ENCODE assay signal across 8 cellular contexts in genomic region chr6:31813463-31813849, GRCh38. TPM values are rescaled to one million over a fixed set of nuclear protein-coding genes. Genes with fewer than 3 reads are reported as not detected.
DNase-seq lines count a peak whose midpoint lies in the region; ATAC-seq and TF ChIP-seq lines count a peak whose summit lies in the region.

No MANE protein-coding gene starts in this region.

- no peaks in the 10 kb centered on the region for H3K27me3 ChIP-seq in uterus

- H3K9me3 Mint-ChIP-seq in naive B cell, result no peaks in the 10 kb centered on the region

- H3K27me3 Mint-ChIP-seq in naive B cell, result no peaks in the 10 kb centered on the region

- H3K36me3 Mint-ChIP-seq in naive B cell, result no peaks in the 10 kb centered on the region

- H3K27ac Mint-ChIP-seq in naive B cell, result no peak overlapping the region

- no peaks in the 10 kb centered on the region for H3K9me3 ChIP-seq in uterus

- H3K4me1 ChIP-seq in uterus, result no peaks in the 10 kb centered on the region

- ATAC-seq in left ventricle myocardium superior (no peak), naive B cell (ENCODE audit: low read depth in 2 of 2) (no peak), HG02678 (IDR thresholded peaks at IDR 0.05; ENCODE audit: unreplicated experiment) (no peak)

- no peaks in the 10 kb centered on the region for H3K36me3 ChIP-seq in uterus

- intact Hi-C loops in cardiac septum (cut with DNase I), result no loop called here
- intact Hi-C loops in left ventricle myocardium superior (cut with micrococcal nuclease), result no loop called here
- intact Hi-C loops in uterus (cut with DNase I; ENCODE audit: low total_unique reads), result no loop called here

- peaks cover 17 to 29% (median 28%) of the 10 kb centered on the region in 3 donors for H3K4me1 Mint-ChIP-seq in naive B cell

- TF ChIP-seq CTCF in coronary artery (IDR thresholded peaks at IDR 0.05) (no peak), uterus (IDR thresholded peaks at IDR 0.05) (no peak)

- H3K4me3 ChIP-seq in coronary artery (peak overlapping the region; percentile 71), uterus (peak overlapping the region in 1 of 2 donors; percentile 32)

- DNase-seq in cardiac septum (ENCODE audit: low spot score) (peak; percentile 74), left ventricle myocardium superior (no peak), coronary artery (ENCODE audit: low spot score) (no peak), naive B cell (no peak), uterus (no peak), NCI-H2171 treated with DMSO at 0.1 percent for 48 hours (lab: John Stamatoyannopoulos, UW) (no peak), NCI-H2196 (lab: John Stamatoyannopoulos, UW; ENCODE audit: unreplicated experiment) (no peak)

- H3K4me3 Mint-ChIP-seq in naive B cell, result peak overlapping the region in 7 of 8 donors; percentile 66 to 96 (median 77)

- H3K27ac ChIP-seq in coronary artery (peak overlapping the region; percentile 97 to 100), uterus (peak overlapping the region; percentile 96 to 100)

- no peak for TF ChIP-seq POLR2A in uterus (IDR thresholded peaks at IDR 0.05)

RNA-seq across cellular contexts. Expression of gene HSPA1L, which starts 1.6 kb away (rescaled TPM):
- total RNA-seq in cardiac septum, result 2.4 TPM
- 2.0 TPM for total RNA-seq in left ventricle myocardium superior
- 1 to 10 TPM in 1 of 6 donors, under 1 TPM in 4, not detected in 1; 0.45 to 1.4 (median 0.71) TPM for polyA plus RNA-seq in naive B cell (ENCODE audit: low read depth in 6 of 6)
- total RNA-seq in uterus, result 1 to 10 TPM in 3 of 4 donors, under 1 TPM in 1; 0.59 to 4.6 (median 2.3) TPM

RNA-seq across cellular contexts. Expression of gene HSPA1A, which starts 1.9 kb away (rescaled TPM):
- total RNA-seq in cardiac septum (296 TPM), left ventricle myocardium superior (341 TPM), uterus (100 to 1,000 TPM in 3 of 4 donors, 10 to 100 TPM in 1; 98.8 to 261 (median 170) TPM)
- 10 to 100 TPM in 2 of 6 donors, 1 to 10 TPM in 3, under 1 TPM in 1; 0.23 to 12.1 (median 7.9) TPM for polyA plus RNA-seq in naive B cell (ENCODE audit: low read depth in 6 of 6)

RNA-seq across cellular contexts. Expression of gene LSM2, which starts 6.7 kb away (rescaled TPM):
- total RNA-seq in cardiac septum (24.0 TPM), left ventricle myocardium superior (20.1 TPM), uterus (100 to 1,000 TPM in 1 of 4 donors, 10 to 100 TPM in 3; 37.1 to 119 (median 58.7) TPM)
- 100 to 1,000 TPM in 1 of 6 donors, 10 to 100 TPM in 5; 75.4 to 107 (median 92.4) TPM for polyA plus RNA-seq in naive B cell (ENCODE audit: low read depth in 6 of 6)

RNA-seq across cellular contexts. Expression of gene HSPA1B, which starts 14.1 kb away (rescaled TPM):
- total RNA-seq in cardiac septum, result 221 TPM
- total RNA-seq in left ventricle myocardium superior, result 233 TPM
- 1 to 10 TPM; 1.1 to 2.8 (median 1.8) TPM for polyA plus RNA-seq in naive B cell (ENCODE audit: low read depth in 6 of 6)
- 100 to 1,000 TPM in 2 of 4 donors, 10 to 100 TPM in 2; 40.3 to 268 (median 152) TPM for total RNA-seq in uterus

RNA-seq across cellular contexts. Expression of gene VARS1, which starts 17.9 kb away (rescaled TPM):
- 35.0 TPM for total RNA-seq in cardiac septum
- 22.5 TPM for total RNA-seq in left ventricle myocardium superior
- polyA plus RNA-seq in naive B cell (ENCODE audit: low read depth in 6 of 6), result 10 to 100 TPM; 42.2 to 70.6 (median 50.3) TPM
- 100 to 1,000 TPM in 1 of 4 donors, 10 to 100 TPM in 3; 35.6 to 118 (median 53.4) TPM for total RNA-seq in uterus
